Comparison of ENCODE assay signal across 2 cellular contexts in genomic region chr7:12157517-12157916, GRCh38.
TF ChIP-seq lines count a peak whose summit lies in the region.

No MANE protein-coding gene starts in this region.

TF ChIP-seq in A549, 52 proteins besides CTCF, POLR2A, EP300 and RAD21 (continued from another document):
- TF ChIP-seq NPAS2 (CRISPR knock-in tag; IDR thresholded peaks at IDR 0.05; ENCODE audit: borderline replicate concordance): no peak
- TF ChIP-seq ATOH8 (CRISPR knock-in tag; IDR thresholded peaks at IDR 0.05; ENCODE audit: low read depth): no peak
- TF ChIP-seq FOSL2 (IDR thresholded peaks at IDR 0.05): no peak
- no peak for TF ChIP-seq FOSL2 (CRISPR knock-in tag; IDR thresholded peaks at IDR 0.05)
- no peak for TF ChIP-seq ESRRA (IDR thresholded peaks at IDR 0.05; ENCODE audit: borderline replicate concordance, low read length)
- no peak for TF ChIP-seq HMGXB4 (CRISPR knock-in tag; IDR thresholded peaks at IDR 0.05; ENCODE audit: borderline replicate concordance)
- no peak for TF ChIP-seq RCOR1 (IDR thresholded peaks at IDR 0.05; ENCODE audit: low read depth, low read length)

TF ChIP-seq in K562, 482 proteins besides CTCF, POLR2A, EP300 and RAD21 (continued from another document):
- TF ChIP-seq ZBTB12 (CRISPR knock-in tag; IDR thresholded peaks at IDR 0.05) (no peak), PCBP2 (IDR thresholded peaks at IDR 0.05; ENCODE audit: low read depth, low read length, poor library complexity, severe bottlenecking) (peak; percentile 69), NUFIP1 (IDR thresholded peaks at IDR 0.05; ENCODE audit: partially characterized antibody) (no peak), ZNF12 (CRISPR knock-in tag; IDR thresholded peaks at IDR 0.05) (no peak), RCOR1 (IDR thresholded peaks at IDR 0.05; ENCODE audit: borderline replicate concordance in 1 of 2, low read depth in 2 of 2, low read length in 2 of 2) (no peak), PBX2 (CRISPR knock-in tag; IDR thresholded peaks at IDR 0.05; ENCODE audit: low read depth) (no peak), PBX2 (tag; conservative IDR thresholded peaks at IDR 0.05; ENCODE audit: low read depth) (no peak), ZNF512 (tag; IDR thresholded peaks at IDR 0.05) (peak; percentile 29; the same call in 1 of the 2 replicates), ZNF518B (CRISPR knock-in tag; IDR thresholded peaks at IDR 0.05) (no peak), ZNF165 (CRISPR knock-in tag; IDR thresholded peaks at IDR 0.05; ENCODE audit: borderline replicate concordance) (no peak), ZNF561 (CRISPR knock-in tag; conservative IDR thresholded peaks at IDR 0.05) (no peak), CEBPG (CRISPR knock-in tag; IDR thresholded peaks at IDR 0.05) (no peak), CEBPG (tag; conservative IDR thresholded peaks at IDR 0.05 in 1 of 2, IDR thresholded peaks at IDR 0.05 in 1 of 2) (no peak), ETV1 (tag; conservative IDR thresholded peaks at IDR 0.05; ENCODE audit: low read depth) (no peak), NFXL1 (CRISPR knock-in tag; IDR thresholded peaks at IDR 0.05) (no peak), CUX1 (CRISPR knock-in tag; IDR thresholded peaks at IDR 0.05) (no peak), HNRNPK (IDR thresholded peaks at IDR 0.05; ENCODE audit: low read depth, low read length, poor library complexity, severe bottlenecking) (peak; percentile 68), ID3 (CRISPR knock-in tag; IDR thresholded peaks at IDR 0.05) (no peak), ID3 (tag; IDR thresholded peaks at IDR 0.05) (no peak), NR2C2 (CRISPR knock-in tag; IDR thresholded peaks at IDR 0.05) (no peak), NR2C2 (tag; IDR thresholded peaks at IDR 0.05) (no peak), SMARCB1 (IDR thresholded peaks at IDR 0.05; ENCODE audit: insufficient read length, low read depth) (no peak), TRIM28 (IDR thresholded peaks at IDR 0.05) (no peak), CTBP1 (IDR thresholded peaks at IDR 0.05; ENCODE audit: borderline replicate concordance) (no peak), CSDE1 (IDR thresholded peaks at IDR 0.05) (no peak)
